In the genomic region with DNA sequence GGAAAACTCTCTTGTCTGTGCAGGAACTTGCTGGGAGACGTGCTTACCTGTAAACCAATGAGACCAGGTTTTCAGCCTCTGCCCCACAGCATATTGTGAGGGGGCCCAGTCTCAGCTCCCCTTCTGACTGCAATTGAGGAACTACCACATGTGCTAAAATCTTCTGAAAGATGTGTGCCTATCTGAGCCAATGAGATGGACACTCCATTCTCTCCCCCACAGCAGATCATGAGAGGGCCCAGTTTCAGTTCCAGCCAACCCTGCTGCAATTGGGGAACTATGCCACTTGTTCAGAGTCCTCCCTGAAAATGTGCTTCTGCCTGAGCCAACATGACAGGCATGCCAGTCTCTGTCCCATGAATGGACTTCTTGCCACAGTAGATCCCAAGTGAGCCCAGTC, we compare ENCODE assay signal across 26 cellular contexts. TPM values are rescaled to one million over a fixed set of nuclear protein-coding genes. Genes with fewer than 3 reads are reported as not detected.
DNase-seq lines count a peak whose midpoint lies in the region; ATAC-seq, FAIRE-seq and TF ChIP-seq lines count a peak whose summit lies in the region.
"Had no signal": no experiment of that assay in that cellular context is flagged by ENCODE, and none has a peak within 500 bp of the region (broad histone marks: within the 10 kb centered on the region; RNA-seq: fewer than 3 reads in every experiment).

No MANE protein-coding gene starts in this region.

- 75% methylated on average over 1 of the region's 1 CpG for WGBS in right lobe of liver (ENCODE audit: insufficient coverage, low coverage, low lambda C conversion rate, missing lambda C conversion rate)
- 17% methylated on average over 1 of the region's 1 CpG for WGBS in HepG2 (ENCODE audit: low lambda C conversion rate)
- WGBS in lung, 2 donors, result 76 to 77% methylated on average over 1 of the region's 1 CpG

- H3K27me3 ChIP-seq in right lobe of liver, result no peaks in the 10 kb centered on the region
- no peaks in the 10 kb centered on the region; a peak in 1 of 5 replicates for H3K27me3 ChIP-seq in HepG2 (ENCODE audit: control insufficient read depth in 1 of 2, insufficient read depth in 2 of 2, low read length in 2 of 2)
- no peaks in the 10 kb centered on the region for H3K27me3 ChIP-seq in lung (ENCODE audit: control insufficient read depth, insufficient read depth)
- H3K27me3 ChIP-seq: Peyer's patch had no signal

- H3K9me3 ChIP-seq in right lobe of liver (no peaks in the 10 kb centered on the region), HepG2 (ENCODE audit: low read length) (no peaks in the 10 kb centered on the region), lung (ENCODE audit: control insufficient read depth in 2 of 2, insufficient read depth in 1 of 2, low read length in 1 of 2) (peaks cover 7 to 8% of the 10 kb centered on the region in 2 donors)
- H3K9me3 ChIP-seq: Peyer's patch, prostate gland, SK-N-SH had no signal

- POLR2A ChIA-PET in HepG2 (lab: Yijun Ruan, JAX), result no interaction called here

- H3K36me3 ChIP-seq in right lobe of liver (no peaks in the 10 kb centered on the region), HepG2 (replicated peaks in 1 of 2; ENCODE audit: control insufficient read depth in 1 of 2, insufficient read depth in 2 of 2, low read length in 2 of 2) (no peaks in the 10 kb centered on the region), lung (ENCODE audit: control insufficient read depth in 2 of 2, insufficient read depth in 2 of 2, low read length in 2 of 2) (no peaks in the 10 kb centered on the region)
- H3K36me3 ChIP-seq: heart left ventricle, Peyer's patch, prostate gland had no signal

- DNase-seq in right lobe of liver, result no peak
- no peak for DNase-seq in HepG2 (ENCODE audit: low spot score)
- DNase-seq in SKM-1 treated with dmso at 0.1 percent for 144 hours (lab: John Stamatoyannopoulos, UW; ENCODE audit: unreplicated experiment), result peak; percentile 27
- no peak for DNase-seq in lung (ENCODE audit: low spot score)
- no peak for DNase-seq in dermis blood vessel endothelial cell
- no peak for DNase-seq in ACHN
- DNase-seq: activated CD4-positive, alpha-beta T cell treated with anti-CD3 and anti-CD28 coated beads, Interleukin-2, amount 50 U/mL, for 4 hours; activated naive CD4-positive, alpha-beta T cell treated with Interleukin-2 at 50 U/mL for 16 hours; activated T-cell treated with anti-CD3 and anti-CD28 coated beads for 4 hours; CD4-positive, CD25-positive, alpha-beta regulatory T cell; central memory CD4-positive, alpha-beta T cell; DMS79; effector CD4-positive, alpha-beta T cell; heart left ventricle; mesenchymal stem cell; NCI-H1105; nephron progenitor cell; Peyer's patch; SK-N-SH; stimulated activated CD4-positive, alpha-beta T cell treated with anti-CD3 and anti-CD28 coated beads, Interleukin-4, amount 100 ng/mL, for 4 hours had no signal

- BruUV-seq in HepG2 (replicated peaks; lab: Mats Ljungman, UMichigan), result no TSS peak

- in situ Hi-C loops in HepG2 (cut with HindIII; ENCODE audit: extremely low pct_ligation_motif_present, low pct_unique_long_range_greater_than_20kb) (no loop called here), ACHN (cut with HindIII; ENCODE audit: low pct_ligation_motif_present, low pct_unique_long_range_greater_than_20kb, low sequenced_read_pairs) (no loop called here)

- no peak for TF ChIP-seq CTCF in right lobe of liver (IDR thresholded peaks at IDR 0.05)
- no peak for TF ChIP-seq CTCF in HepG2 (CRISPR knock-in tag; IDR thresholded peaks at IDR 0.05)
- no peak for TF ChIP-seq CTCF in lung (IDR thresholded peaks at IDR 0.05; ENCODE audit: control extremely low read depth, extremely low read depth)

- TF ChIP-seq EP300 in HepG2 (IDR thresholded peaks at IDR 0.05; ENCODE audit: low read depth in 2 of 2, low read length in 2 of 2) (no peak), HepG2 (CRISPR knock-in tag; IDR thresholded peaks at IDR 0.05; ENCODE audit: borderline replicate concordance) (no peak)

- H4K20me1 ChIP-seq in HepG2 (ENCODE audit: insufficient read depth, low read length), result no peaks in the 10 kb centered on the region

- H3K79me2 ChIP-seq in HepG2 (ENCODE audit: insufficient read depth, low read length), result no peaks in the 10 kb centered on the region

- H3K4me2 ChIP-seq in HepG2 (ENCODE audit: low read depth, low read length), result no peak overlapping the region
- H3K4me2 ChIP-seq: SK-N-SH had no signal

- no peak overlapping the region for H3K27ac ChIP-seq in right lobe of liver
- H3K27ac ChIP-seq in HepG2 (ENCODE audit: extremely low read length, insufficient read depth, low read length), result no peak overlapping the region
- H3K27ac ChIP-seq in lung (ENCODE audit: low read depth in 1 of 2, low read length in 1 of 2), result no peak overlapping the region
- H3K27ac ChIP-seq: 22Rv1, heart left ventricle, Peyer's patch, prostate gland had no signal

- TF ChIP-seq RAD21 in HepG2 (CRISPR knock-in tag; IDR thresholded peaks at IDR 0.05), result no peak

- CTCF ChIA-PET in HepG2 (lab: Yijun Ruan, JAX; ENCODE audit: low intra/inter-chr PET ratio, low total read pairs), result no interaction called here

- H3K4me1 ChIP-seq in right lobe of liver (no peaks in the 10 kb centered on the region), HepG2 (ENCODE audit: insufficient read depth, low read length) (no peaks in the 10 kb centered on the region), lung (ENCODE audit: control insufficient read depth in 2 of 2, insufficient read depth in 2 of 2, low read length in 2 of 2) (peaks cover 0 to 2% of the 10 kb centered on the region in 2 donors)
- H3K4me1 ChIP-seq: Peyer's patch, prostate gland had no signal

- no peak overlapping the region for H2AFZ ChIP-seq in HepG2 (ENCODE audit: low read length)

- intact Hi-C loops in right lobe of liver (cut with DNase I), result no loop called here
- intact Hi-C loops in HepG2 (cut with micrococcal nuclease; ENCODE audit: unreplicated experiment), result no loop called here

- ATAC-seq in right lobe of liver (peak; percentile 27 to 58 (median 50)), HepG2 (no peak), lung (ENCODE audit: insufficient read depth, low FRiP score) (peak; percentile 34), HG02759 (IDR thresholded peaks at IDR 0.05; ENCODE audit: unreplicated experiment) (no peak), HG02870 (IDR thresholded peaks at IDR 0.05; ENCODE audit: unreplicated experiment) (no peak)

- H3K9ac ChIP-seq in HepG2 (ENCODE audit: insufficient read depth, low read depth, low read length), result no peak overlapping the region
- H3K9ac ChIP-seq: SK-N-SH had no signal

- H3K4me3 ChIP-seq in right lobe of liver (no peak overlapping the region), HepG2 (replicated peaks in 1 of 3; ENCODE audit: insufficient read depth in 1 of 3, low read depth in 2 of 3, low read length in 3 of 3) (no peak overlapping the region), lung (no peak overlapping the region)
- H3K4me3 ChIP-seq: heart left ventricle, Peyer's patch, prostate gland had no signal

- no peak for FAIRE-seq in HepG2 (lab: Jason Lieb, UNC)
- FAIRE-seq: H54, islet of Langerhans had no signal

- TF ChIP-seq POLR2A in right lobe of liver (IDR thresholded peaks at IDR 0.05), result no peak
- TF ChIP-seq POLR2A in HepG2 (IDR thresholded peaks at IDR 0.05; ENCODE audit: insufficient read depth in 1 of 2, low read depth in 2 of 2, low read length in 2 of 2), result no peak

RNA-seq across cellular contexts. Expression of a gene that starts 20.9 kb away (rescaled TPM):
- total RNA-seq in right lobe of liver (not detected), HepG2 (2016; rRNA removed; fragmentation: Illumina TruSeq; extraction: Trizol) (0.22 TPM in 1 of 2 replicates, not detected in the other), lung (10 to 100 TPM; 44.9 to 90.4 TPM), dermis blood vessel endothelial cell (not detected in 2 replicates)
- total RNA-seq in HepG2 (2016; cell fraction: cytosol; rRNA removed; fragmentation: Illumina TruSeq; extraction: Trizol; ENCODE audit: low read depth), result not detected in 2 replicates
- total RNA-seq in HepG2 (2016; cell fraction: insoluble cytoplasmic fraction; rRNA removed; fragmentation: Illumina TruSeq; extraction: Trizol), result not detected in 2 replicates
- total RNA-seq in HepG2 (2016; cell fraction: membrane; rRNA removed; fragmentation: Illumina TruSeq; extraction: Trizol), result not detected in 2 replicates
- total RNA-seq in HepG2 (2016; cell fraction: nucleus; rRNA removed; fragmentation: Illumina TruSeq; extraction: Trizol), result not detected in 2 replicates
- polyA plus RNA-seq in HepG2 (2011; rRNA removed) (not detected in 2 replicates), lung (100 to 1,000 TPM in 1 of 2 donors, 10 to 100 TPM in 1; 28.0 to 416 TPM)
- polyA plus RNA-seq in HepG2 (2011; cell fraction: cytosol; rRNA removed), result 0.15 TPM in 1 of 2 replicates, not detected in the other
- polyA plus RNA-seq in HepG2 (2011; cell fraction: nucleus; rRNA removed), result not detected in 2 replicates
- polyA plus RNA-seq in HepG2 (2012), result not detected in 2 replicates
- polyA plus RNA-seq in HepG2 (2016; cell fraction: cytosol; fragmentation: Illumina TruSeq; extraction: Trizol; ENCODE audit: low read depth), result 0.35 and 0.36 TPM in 2 replicates
- not detected in 2 replicates for polyA plus RNA-seq in HepG2 (2016; cell fraction: insoluble cytoplasmic fraction; fragmentation: Illumina TruSeq; extraction: Trizol; ENCODE audit: low read depth)
- polyA plus RNA-seq in HepG2 (2016; cell fraction: membrane; fragmentation: Illumina TruSeq; extraction: Trizol; ENCODE audit: low read depth), result not detected in 2 replicates
- polyA plus RNA-seq in HepG2 (2016; cell fraction: nucleus; fragmentation: Illumina TruSeq; extraction: Trizol; ENCODE audit: insufficient read depth, low read depth), result not detected in 2 replicates
- 30.8 TPM in 1 of 2 replicates, not detected in the other for polyA minus RNA-seq in HepG2 (2011; rRNA and poly(A)+ RNA removed; ENCODE audit: low replicate concordance)
- not detected in 2 replicates for polyA minus RNA-seq in HepG2 (2011; cell fraction: cytosol; rRNA and poly(A)+ RNA removed)
- polyA minus RNA-seq in HepG2 (2011; cell fraction: nucleus; rRNA and poly(A)+ RNA removed), result 0.90 TPM in 1 of 2 replicates, not detected in the other
- total RNA-seq: CD4-positive, CD25-positive, alpha-beta regulatory T cell had no signal
- polyA plus RNA-seq: CD4-positive, CD25-positive, alpha-beta regulatory T cell had no signal

RNA-seq across cellular contexts. Expression of a gene that starts 29.5 kb away (rescaled TPM):
- total RNA-seq in right lobe of liver, result not detected
- not detected in 2 replicates for total RNA-seq in HepG2 (2016; rRNA removed; fragmentation: Illumina TruSeq; extraction: Trizol)
- total RNA-seq in HepG2 (2016; cell fraction: cytosol; rRNA removed; fragmentation: Illumina TruSeq; extraction: Trizol; ENCODE audit: low read depth), result not detected in 2 replicates
- total RNA-seq in HepG2 (2016; cell fraction: insoluble cytoplasmic fraction; rRNA removed; fragmentation: Illumina TruSeq; extraction: Trizol), result not detected in 2 replicates
- total RNA-seq in HepG2 (2016; cell fraction: membrane; rRNA removed; fragmentation: Illumina TruSeq; extraction: Trizol), result not detected in 2 replicates
- not detected in 2 replicates for total RNA-seq in HepG2 (2016; cell fraction: nucleus; rRNA removed; fragmentation: Illumina TruSeq; extraction: Trizol)
- not detected in 2 replicates for polyA plus RNA-seq in HepG2 (2011; rRNA removed)
- polyA plus RNA-seq in HepG2 (2011; cell fraction: cytosol; rRNA removed), result not detected in 2 replicates
- not detected in 2 replicates for polyA plus RNA-seq in HepG2 (2011; cell fraction: nucleus; rRNA removed)
- not detected in 2 replicates for polyA plus RNA-seq in HepG2 (2012)
- polyA plus RNA-seq in HepG2 (2016; cell fraction: cytosol; fragmentation: Illumina TruSeq; extraction: Trizol; ENCODE audit: low read depth), result not detected in 2 replicates
- polyA plus RNA-seq in HepG2 (2016; cell fraction: insoluble cytoplasmic fraction; fragmentation: Illumina TruSeq; extraction: Trizol; ENCODE audit: low read depth), result not detected in 2 replicates
- not detected in 2 replicates for polyA plus RNA-seq in HepG2 (2016; cell fraction: membrane; fragmentation: Illumina TruSeq; extraction: Trizol; ENCODE audit: low read depth)
- polyA plus RNA-seq in HepG2 (2016; cell fraction: nucleus; fragmentation: Illumina TruSeq; extraction: Trizol; ENCODE audit: insufficient read depth, low read depth), result not detected in 2 replicates
- not detected in 2 replicates for polyA minus RNA-seq in HepG2 (2011; rRNA and poly(A)+ RNA removed; ENCODE audit: low replicate concordance)
- polyA minus RNA-seq in HepG2 (2011; cell fraction: cytosol; rRNA and poly(A)+ RNA removed), result not detected in 2 replicates
- polyA minus RNA-seq in HepG2 (2011; cell fraction: nucleus; rRNA and poly(A)+ RNA removed), result not detected in 2 replicates
- 1 to 10 TPM in 1 of 2 donors, under 1 TPM in 1; 0.85 to 2.1 TPM for total RNA-seq in lung
- 1 to 10 TPM; 4.9 to 5.9 TPM for polyA plus RNA-seq in lung
- not detected in 2 replicates for total RNA-seq in dermis blood vessel endothelial cell
- total RNA-seq: CD4-positive, CD25-positive, alpha-beta regulatory T cell; heart left ventricle; Peyer's patch; prostate gland had no signal
- polyA plus RNA-seq: CD4-positive, CD25-positive, alpha-beta regulatory T cell; heart left ventricle; SK-N-SH had no signal

RNA-seq across cellular contexts. Expression of a gene that starts 38.8 kb away (rescaled TPM):
- total RNA-seq in right lobe of liver (not detected), HepG2 (2016; rRNA removed; fragmentation: Illumina TruSeq; extraction: Trizol) (not detected in 2 replicates), lung (not detected), dermis blood vessel endothelial cell (not detected in 2 replicates)
- total RNA-seq in HepG2 (2016; cell fraction: cytosol; rRNA removed; fragmentation: Illumina TruSeq; extraction: Trizol; ENCODE audit: low read depth), result not detected in 2 replicates
- not detected in 2 replicates for total RNA-seq in HepG2 (2016; cell fraction: insoluble cytoplasmic fraction; rRNA removed; fragmentation: Illumina TruSeq; extraction: Trizol)
- not detected in 2 replicates for total RNA-seq in HepG2 (2016; cell fraction: membrane; rRNA removed; fragmentation: Illumina TruSeq; extraction: Trizol)
- total RNA-seq in HepG2 (2016; cell fraction: nucleus; rRNA removed; fragmentation: Illumina TruSeq; extraction: Trizol), result not detected in 2 replicates
- polyA plus RNA-seq in HepG2 (2011; rRNA removed) (not detected in 2 replicates), lung (under 1 TPM; 0.11 to 0.57 TPM)
- not detected in 2 replicates for polyA plus RNA-seq in HepG2 (2011; cell fraction: cytosol; rRNA removed)
- not detected in 2 replicates for polyA plus RNA-seq in HepG2 (2011; cell fraction: nucleus; rRNA removed)
- polyA plus RNA-seq in HepG2 (2012), result not detected in 2 replicates
- not detected in 2 replicates for polyA plus RNA-seq in HepG2 (2016; cell fraction: cytosol; fragmentation: Illumina TruSeq; extraction: Trizol; ENCODE audit: low read depth)
- not detected in 2 replicates for polyA plus RNA-seq in HepG2 (2016; cell fraction: insoluble cytoplasmic fraction; fragmentation: Illumina TruSeq; extraction: Trizol; ENCODE audit: low read depth)
- polyA plus RNA-seq in HepG2 (2016; cell fraction: membrane; fragmentation: Illumina TruSeq; extraction: Trizol; ENCODE audit: low read depth), result not detected in 2 replicates
- not detected in 2 replicates for polyA plus RNA-seq in HepG2 (2016; cell fraction: nucleus; fragmentation: Illumina TruSeq; extraction: Trizol; ENCODE audit: insufficient read depth, low read depth)
- not detected in 2 replicates for polyA minus RNA-seq in HepG2 (2011; rRNA and poly(A)+ RNA removed; ENCODE audit: low replicate concordance)
- polyA minus RNA-seq in HepG2 (2011; cell fraction: cytosol; rRNA and poly(A)+ RNA removed), result not detected in 2 replicates
- polyA minus RNA-seq in HepG2 (2011; cell fraction: nucleus; rRNA and poly(A)+ RNA removed), result not detected in 2 replicates
- total RNA-seq: CD4-positive, CD25-positive, alpha-beta regulatory T cell; heart left ventricle; Peyer's patch had no signal
- polyA plus RNA-seq: CD4-positive, CD25-positive, alpha-beta regulatory T cell; heart left ventricle had no signal

RNA-seq across cellular contexts. Expression of a gene that starts 52.8 kb away (rescaled TPM):
- total RNA-seq in right lobe of liver, result under 1 TPM in 1 of 6 experiments, not detected in 5; 0.12 TPM
- not detected in 2 replicates for total RNA-seq in HepG2 (2016; rRNA removed; fragmentation: Illumina TruSeq; extraction: Trizol)
- total RNA-seq in HepG2 (2016; cell fraction: cytosol; rRNA removed; fragmentation: Illumina TruSeq; extraction: Trizol; ENCODE audit: low read depth), result not detected in 2 replicates
- not detected in 2 replicates for total RNA-seq in HepG2 (2016; cell fraction: insoluble cytoplasmic fraction; rRNA removed; fragmentation: Illumina TruSeq; extraction: Trizol)
- not detected in 2 replicates for total RNA-seq in HepG2 (2016; cell fraction: membrane; rRNA removed; fragmentation: Illumina TruSeq; extraction: Trizol)
- not detected in 2 replicates for total RNA-seq in HepG2 (2016; cell fraction: nucleus; rRNA removed; fragmentation: Illumina TruSeq; extraction: Trizol)
- 0.03 TPM in 1 of 2 replicates, not detected in the other for polyA plus RNA-seq in HepG2 (2011; rRNA removed)
- polyA plus RNA-seq in HepG2 (2011; cell fraction: cytosol; rRNA removed), result not detected in 2 replicates
- polyA plus RNA-seq in HepG2 (2011; cell fraction: nucleus; rRNA removed), result not detected in 2 replicates
- not detected in 2 replicates for polyA plus RNA-seq in HepG2 (2012)
- polyA plus RNA-seq in HepG2 (2016; cell fraction: cytosol; fragmentation: Illumina TruSeq; extraction: Trizol; ENCODE audit: low read depth), result not detected in 2 replicates
- not detected in 2 replicates for polyA plus RNA-seq in HepG2 (2016; cell fraction: insoluble cytoplasmic fraction; fragmentation: Illumina TruSeq; extraction: Trizol; ENCODE audit: low read depth)
- polyA plus RNA-seq in HepG2 (2016; cell fraction: membrane; fragmentation: Illumina TruSeq; extraction: Trizol; ENCODE audit: low read depth), result not detected in 2 replicates
- not detected in 2 replicates for polyA plus RNA-seq in HepG2 (2016; cell fraction: nucleus; fragmentation: Illumina TruSeq; extraction: Trizol; ENCODE audit: insufficient read depth, low read depth)
- polyA minus RNA-seq in HepG2 (2011; rRNA and poly(A)+ RNA removed; ENCODE audit: low replicate concordance), result not detected in 2 replicates
- polyA minus RNA-seq in HepG2 (2011; cell fraction: cytosol; rRNA and poly(A)+ RNA removed), result not detected in 2 replicates
- polyA minus RNA-seq in HepG2 (2011; cell fraction: nucleus; rRNA and poly(A)+ RNA removed), result not detected in 2 replicates
- total RNA-seq in lung, result 1 to 10 TPM; 2.0 to 3.0 TPM
- polyA plus RNA-seq in lung, result under 1 TPM; 0.45 to 0.51 TPM
- 0.33 and 0.68 TPM in 2 replicates for total RNA-seq in dermis blood vessel endothelial cell
- total RNA-seq: CD4-positive, CD25-positive, alpha-beta regulatory T cell had no signal

RNA-seq across cellular contexts. Expression of a gene that starts 53.1 kb away (rescaled TPM):
- total RNA-seq in right lobe of liver (not detected), HepG2 (2016; rRNA removed; fragmentation: Illumina TruSeq; extraction: Trizol) (not detected in 2 replicates), lung (under 1 TPM in 1 of 2 donors, not detected in 1; 0.14 TPM), dermis blood vessel endothelial cell (not detected in 2 replicates)
- not detected in 2 replicates for total RNA-seq in HepG2 (2016; cell fraction: cytosol; rRNA removed; fragmentation: Illumina TruSeq; extraction: Trizol; ENCODE audit: low read depth)
- not detected in 2 replicates for total RNA-seq in HepG2 (2016; cell fraction: insoluble cytoplasmic fraction; rRNA removed; fragmentation: Illumina TruSeq; extraction: Trizol)
- total RNA-seq in HepG2 (2016; cell fraction: membrane; rRNA removed; fragmentation: Illumina TruSeq; extraction: Trizol), result not detected in 2 replicates
- not detected in 2 replicates for total RNA-seq in HepG2 (2016; cell fraction: nucleus; rRNA removed; fragmentation: Illumina TruSeq; extraction: Trizol)
- polyA plus RNA-seq in HepG2 (2011; rRNA removed) (not detected in 2 replicates), lung (not detected)
- not detected in 2 replicates for polyA plus RNA-seq in HepG2 (2011; cell fraction: cytosol; rRNA removed)
- polyA plus RNA-seq in HepG2 (2011; cell fraction: nucleus; rRNA removed), result not detected in 2 replicates
- not detected in 2 replicates for polyA plus RNA-seq in HepG2 (2012)
- not detected in 2 replicates for polyA plus RNA-seq in HepG2 (2016; cell fraction: cytosol; fragmentation: Illumina TruSeq; extraction: Trizol; ENCODE audit: low read depth)
- not detected in 2 replicates for polyA plus RNA-seq in HepG2 (2016; cell fraction: insoluble cytoplasmic fraction; fragmentation: Illumina TruSeq; extraction: Trizol; ENCODE audit: low read depth)
- polyA plus RNA-seq in HepG2 (2016; cell fraction: membrane; fragmentation: Illumina TruSeq; extraction: Trizol; ENCODE audit: low read depth), result not detected in 2 replicates
- polyA plus RNA-seq in HepG2 (2016; cell fraction: nucleus; fragmentation: Illumina TruSeq; extraction: Trizol; ENCODE audit: insufficient read depth, low read depth), result not detected in 2 replicates
- polyA minus RNA-seq in HepG2 (2011; rRNA and poly(A)+ RNA removed; ENCODE audit: low replicate concordance), result not detected in 2 replicates
- not detected in 2 replicates for polyA minus RNA-seq in HepG2 (2011; cell fraction: cytosol; rRNA and poly(A)+ RNA removed)
- not detected in 2 replicates for polyA minus RNA-seq in HepG2 (2011; cell fraction: nucleus; rRNA and poly(A)+ RNA removed)
- total RNA-seq: CD4-positive, CD25-positive, alpha-beta regulatory T cell; heart left ventricle; Peyer's patch had no signal
- polyA plus RNA-seq: CD4-positive, CD25-positive, alpha-beta regulatory T cell; heart left ventricle; SK-N-SH had no signal

Comparison
In these comparisons a context has a peak if more than half of its experiments do, and no peak if none do; other contexts are left out.
1. ATAC-seq: peak in right lobe of liver (4 of 4) and lung (single experiment); none in HepG2 (single experiment), HG02759 (single experiment) and HG02870 (single experiment).
2. RNA of a gene that starts 20.9 kb away (total RNA-seq): 44.9 to 90.4 TPM in lung; 0.22 TPM in HepG2, not detected in right lobe of liver and not detected in dermis blood vessel endothelial cell; every median in the first group is over 10 times any median in the second.